1 cellular context compared by ENCODE assay signal in the genomic region with DNA sequence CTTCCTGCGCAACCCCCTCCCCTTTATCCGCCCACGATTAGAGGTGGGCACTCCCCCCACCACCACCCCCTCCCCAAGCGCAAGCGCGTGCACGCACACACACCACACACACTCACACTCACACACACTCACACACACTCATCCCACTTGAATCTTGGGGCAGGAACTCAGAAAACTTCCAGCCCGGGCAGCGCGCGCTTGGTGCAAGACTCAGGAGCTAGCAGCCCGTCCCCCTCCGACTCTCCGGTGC.
TF ChIP-seq lines count a peak whose summit lies in the region.

A gene (plus strand): TSS at position 170 of the 250 bp plus-strand sequence. CDS start 788 bp downstream, outside the sequence.

TF ChIP-seq in IMR-90, 13 proteins besides CTCF, POLR2A, EP300 and RAD21 (continued from another document):
- TF ChIP-seq, protein P1, sequence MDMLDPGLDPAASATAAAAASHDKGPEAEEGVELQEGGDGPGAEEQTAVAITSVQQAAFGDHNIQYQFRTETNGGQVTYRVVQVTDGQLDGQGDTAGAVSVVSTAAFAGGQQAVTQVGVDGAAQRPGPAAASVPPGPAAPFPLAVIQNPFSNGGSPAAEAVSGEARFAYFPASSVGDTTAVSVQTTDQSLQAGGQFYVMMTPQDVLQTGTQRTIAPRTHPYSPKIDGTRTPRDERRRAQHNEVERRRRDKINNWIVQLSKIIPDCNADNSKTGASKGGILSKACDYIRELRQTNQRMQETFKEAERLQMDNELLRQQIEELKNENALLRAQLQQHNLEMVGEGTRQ (IDR thresholded peaks at IDR 0.05; ENCODE audit: low read depth, low read length), result no peak
- no peak for TF ChIP-seq FOS (IDR thresholded peaks at IDR 0.05; ENCODE audit: low read depth, low read length)
- no peak for TF ChIP-seq SMC3 (IDR thresholded peaks at IDR 0.05; ENCODE audit: low read depth, low read length)
- no peak for TF ChIP-seq NFE2L2 (IDR thresholded peaks at IDR 0.05; ENCODE audit: low read depth, low read length)
- no peak for TF ChIP-seq RCOR1 (IDR thresholded peaks at IDR 0.05; ENCODE audit: insufficient replicate concordance, low read length)
